ENCODE assay signal across 10 cellular contexts in genomic region chr12:20212036-20212435, GRCh38.
DNase-seq lines count a peak whose midpoint lies in the region; ATAC-seq and TF ChIP-seq lines count a peak whose summit lies in the region.
"Had no signal": no experiment of that assay in that cellular context is flagged by ENCODE, and none has a peak within 500 bp of the region (broad histone marks: within the 10 kb centered on the region; RNA-seq: fewer than 3 reads in every experiment).

No MANE protein-coding gene starts in this region.

- ATAC-seq in GM21515 (IDR thresholded peaks at IDR 0.05; ENCODE audit: unreplicated experiment) (no peak), GM21367 (IDR thresholded peaks at IDR 0.05; ENCODE audit: unreplicated experiment) (no peak), HG02840 (IDR thresholded peaks at IDR 0.05; ENCODE audit: low FRiP score, unreplicated experiment) (no peak)
- ATAC-seq: activated CD8-positive, alpha-beta memory T cell treated with anti-CD3 and anti-CD28 coated beads, Interleukin-2, amount 10 ng/mL, durations not matched to agents 7 days and 5 days; natural killer cell treated with Interleukin-12 subunit alpha and Interleukin-12 subunit beta and Interleukin-15 and Interleukin-18, amount 100 ng/mL, for 72 hours had no signal

- no peaks in the 10 kb centered on the region for H3K36me3 ChIP-seq in SJSA1

- intact Hi-C loops in head of caudate nucleus (cut with DNase I) = no loop called here

- H3K4me3 ChIP-seq in SJSA1 (no peak overlapping the region), fibroblast of mammary gland (ENCODE audit: control insufficient read depth, low read depth, low read length) (no peak overlapping the region)

- H3K27me3 ChIP-seq in SJSA1 (replicated peaks) = no peaks in the 10 kb centered on the region

- peak overlapping the region; percentile 85 for H3K27ac ChIP-seq in SJSA1

- H3K4me1 ChIP-seq in SJSA1 (replicated peaks) = peaks cover 30% of the 10 kb centered on the region

- no peak for TF ChIP-seq CTCF in fibroblast of mammary gland (conservative IDR thresholded peaks at IDR 0.05; ENCODE audit: control insufficient read depth, insufficient read depth, low read depth, low read length)

- DNase-seq in DMS114 treated with DMSO at 0.1 percent for 48 hours (lab: John Stamatoyannopoulos, UW; ENCODE audit: unreplicated experiment) (peak; percentile 57), SJSA1 (ENCODE audit: low read depth in 1 of 2, low spot score in 2 of 2) (no peak), fibroblast of mammary gland (ENCODE audit: low read depth) (peak; percentile 72), pons (ENCODE audit: low spot score) (peak; percentile 69), head of caudate nucleus (no peak)
- DNase-seq: activated CD8-positive, alpha-beta memory T cell treated with anti-CD3 and anti-CD28 coated beads, Interleukin-2, amount 10 ng/mL, durations not matched to agents 7 days and 5 days had no signal

- no peaks in the 10 kb centered on the region for H3K9me3 ChIP-seq in SJSA1 (replicated peaks)

Comparison
In these comparisons a context has a peak if more than half of its experiments do, and no peak if none do; other contexts are left out.
1. DNase-seq: peak in DMS114 treated with DMSO at 0.1 percent for 48 hours (single experiment), fibroblast of mammary gland (single experiment) and pons (single experiment); none in SJSA1 (0 of 2) and head of caudate nucleus (0 of 42).